ENCODE assay signal across 10 cellular contexts in the genomic region with DNA sequence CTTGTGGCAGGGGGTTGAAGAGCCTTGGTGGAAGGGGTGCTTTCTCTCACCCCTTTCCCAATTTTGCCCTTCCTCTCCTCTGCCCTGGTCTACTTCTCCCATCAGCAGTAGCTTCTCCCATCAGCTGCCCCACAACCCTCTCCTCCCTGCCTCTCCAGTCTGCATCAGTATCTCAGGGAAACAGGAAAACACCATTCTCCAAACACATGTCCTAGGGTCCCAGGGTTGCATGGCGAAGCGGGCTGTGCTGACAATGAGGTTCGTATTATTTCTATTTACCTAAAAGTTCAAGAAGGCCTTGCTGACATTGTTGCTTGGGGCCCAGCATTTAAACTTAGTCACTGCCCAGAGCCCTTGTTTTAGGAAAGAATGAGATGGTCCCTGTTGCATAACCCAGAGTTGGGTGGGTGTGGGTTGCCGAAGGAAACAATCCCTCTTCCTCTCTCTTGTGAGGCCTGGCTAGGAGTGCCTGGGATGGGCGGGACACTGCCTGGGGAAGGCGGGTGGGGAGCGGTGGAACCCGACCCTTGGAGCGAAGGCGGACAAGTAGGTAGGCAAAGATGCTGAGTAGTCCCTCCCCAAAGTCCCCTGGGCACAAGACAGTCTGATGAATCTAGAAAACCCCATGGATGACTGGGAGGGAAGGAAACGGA. TPM values are rescaled to one million over a fixed set of nuclear protein-coding genes. Genes with fewer than 3 reads are reported as not detected.
DNase-seq lines count a peak whose midpoint lies in the region; ATAC-seq and TF ChIP-seq lines count a peak whose summit lies in the region.
"Had no signal": no experiment of that assay in that cellular context is flagged by ENCODE, and none has a peak within 500 bp of the region (broad histone marks: within the 10 kb centered on the region; RNA-seq: fewer than 3 reads in every experiment).

No MANE protein-coding gene starts in this region.

- TF ChIP-seq POLR2A in uterus (IDR thresholded peaks at IDR 0.05) = peak in 1 of 2 donors; percentile 36

- H3K27me3 ChIP-seq in colonic mucosa (no peaks in the 10 kb centered on the region), uterus (no peaks in the 10 kb centered on the region)

- H3K4me3 Mint-ChIP-seq in activated naive CD8-positive, alpha-beta T cell = peak overlapping the region; percentile 35
- no peak overlapping the region for H3K4me3 Mint-ChIP-seq in activated naive CD8-positive, alpha-beta T cell treated with anti-CD3 and anti-CD28 coated beads for 36 hours
- peak overlapping the region; percentile 19 for H3K4me3 Mint-ChIP-seq in memory B cell

- peak overlapping the region; percentile 69 for H3K27ac ChIP-seq in colonic mucosa
- H3K27ac ChIP-seq in uterus = peak overlapping the region; percentile 94 to 95

- H3K4me1 Mint-ChIP-seq in activated naive CD8-positive, alpha-beta T cell (ENCODE audit: low read depth) = peaks cover 29% of the 10 kb centered on the region
- peaks cover 31% of the 10 kb centered on the region for H3K4me1 Mint-ChIP-seq in activated naive CD8-positive, alpha-beta T cell treated with anti-CD3 and anti-CD28 coated beads for 36 hours
- peaks cover 23% of the 10 kb centered on the region for H3K4me1 Mint-ChIP-seq in memory B cell

- no peak for DNase-seq in activated naive CD8-positive, alpha-beta T cell treated with anti-CD3 and anti-CD28 coated beads for 36 hours
- peak; percentile 62 for DNase-seq in colonic mucosa
- no peak for DNase-seq in memory B cell (ENCODE audit: low spot score in 2 of 2)
- peak; percentile 86 to 87 for DNase-seq in uterus
- no peak for DNase-seq in pons (ENCODE audit: low spot score)
- DNase-seq: activated CD4-positive, CD25-positive, alpha-beta regulatory T cell; GF-D8 had no signal

- H3K9me3 ChIP-seq in colonic mucosa (no peaks in the 10 kb centered on the region), uterus (no peaks in the 10 kb centered on the region)

- H3K36me3 Mint-ChIP-seq in activated naive CD8-positive, alpha-beta T cell = no peaks in the 10 kb centered on the region
- no peaks in the 10 kb centered on the region for H3K36me3 Mint-ChIP-seq in activated naive CD8-positive, alpha-beta T cell treated with anti-CD3 and anti-CD28 coated beads for 36 hours
- H3K36me3 Mint-ChIP-seq in memory B cell = no peaks in the 10 kb centered on the region

- H3K4me3 ChIP-seq in colonic mucosa (no peak overlapping the region), uterus (peak overlapping the region; percentile 60 to 80)

- H3K4me1 ChIP-seq in colonic mucosa (peaks cover 12% of the 10 kb centered on the region), uterus (peaks cover 0 to 11% of the 10 kb centered on the region in 2 donors)

- H3K27me3 Mint-ChIP-seq in activated naive CD8-positive, alpha-beta T cell = no peaks in the 10 kb centered on the region
- peaks cover 5% of the 10 kb centered on the region for H3K27me3 Mint-ChIP-seq in activated naive CD8-positive, alpha-beta T cell treated with anti-CD3 and anti-CD28 coated beads for 36 hours
- peaks cover 9% of the 10 kb centered on the region for H3K27me3 Mint-ChIP-seq in memory B cell

- H3K9me3 Mint-ChIP-seq in activated naive CD8-positive, alpha-beta T cell (ENCODE audit: low read depth) = no peaks in the 10 kb centered on the region
- no peaks in the 10 kb centered on the region for H3K9me3 Mint-ChIP-seq in activated naive CD8-positive, alpha-beta T cell treated with anti-CD3 and anti-CD28 coated beads for 36 hours
- H3K9me3 Mint-ChIP-seq in memory B cell = no peaks in the 10 kb centered on the region

- peak overlapping the region in 1 of 2 donors; percentile 46 for H3K9ac ChIP-seq in colonic mucosa (ENCODE audit: low read depth in 2 of 2, low read length in 2 of 2)

- H3K36me3 ChIP-seq in colonic mucosa = no peaks in the 10 kb centered on the region
- no peaks in the 10 kb centered on the region for H3K36me3 ChIP-seq in uterus

- intact Hi-C loops in colonic mucosa (cut with DNase I) (no loop called here), uterus (cut with DNase I; ENCODE audit: low total_unique reads) (no loop called here)

- no peak overlapping the region for H3K27ac Mint-ChIP-seq in activated naive CD8-positive, alpha-beta T cell
- no peak overlapping the region for H3K27ac Mint-ChIP-seq in activated naive CD8-positive, alpha-beta T cell treated with anti-CD3 and anti-CD28 coated beads for 36 hours
- no peak overlapping the region for H3K27ac Mint-ChIP-seq in memory B cell

- no peak for TF ChIP-seq CTCF in colonic mucosa (IDR thresholded peaks at IDR 0.05)
- TF ChIP-seq CTCF in uterus (IDR thresholded peaks at IDR 0.05) = no peak

- ATAC-seq in memory B cell (ENCODE audit: low read depth) = no peak
- ATAC-seq in GM21723 (IDR thresholded peaks at IDR 0.05; ENCODE audit: unreplicated experiment) = no peak
- no peak for ATAC-seq in HG03457 (IDR thresholded peaks at IDR 0.05; ENCODE audit: unreplicated experiment)

RNA-seq across cellular contexts. Expression of gene IGFBP6, which starts 1.3 kb away (rescaled TPM):
- total RNA-seq in activated naive CD8-positive, alpha-beta T cell treated with anti-CD3 and anti-CD28 coated beads for 36 hours = 1 to 10 TPM; 1.9 to 2.2 TPM
- total RNA-seq in colonic mucosa (10 to 100 TPM in 1 of 2 donors, 1 to 10 TPM in 1; 7.2 to 14.6 TPM), uterus (100 to 1,000 TPM in 3 of 4 donors, 10 to 100 TPM in 1; 48.7 to 762 (median 252) TPM)

RNA-seq across cellular contexts. Expression of gene SOAT2, which starts 7.1 kb away (rescaled TPM):
- total RNA-seq in activated naive CD8-positive, alpha-beta T cell treated with anti-CD3 and anti-CD28 coated beads for 36 hours = 1 to 10 TPM; 3.1 to 3.8 TPM
- total RNA-seq in colonic mucosa (under 1 TPM in 1 of 2 donors, not detected in 1; 0.12 TPM), uterus (under 1 TPM in 1 of 4 donors, not detected in 3; 0.82 TPM)

RNA-seq across cellular contexts. Expression of gene SPRYD3, which starts 17.0 kb away (rescaled TPM):
- total RNA-seq in activated naive CD8-positive, alpha-beta T cell treated with anti-CD3 and anti-CD28 coated beads for 36 hours = 10 to 100 TPM; 23.5 to 25.7 TPM
- 10 to 100 TPM; 32.5 to 35.0 TPM for total RNA-seq in colonic mucosa
- total RNA-seq in uterus = 10 to 100 TPM; 15.9 to 75.5 (median 28.9) TPM

RNA-seq across cellular contexts. Expression of gene TNS2, which starts 46.4 kb away (rescaled TPM):
- total RNA-seq in activated naive CD8-positive, alpha-beta T cell treated with anti-CD3 and anti-CD28 coated beads for 36 hours = 1 to 10 TPM; 1.5 to 2.6 TPM
- 10 to 100 TPM; 26.0 to 27.1 TPM for total RNA-seq in colonic mucosa
- total RNA-seq in uterus = 100 to 1,000 TPM in 2 of 4 donors, 10 to 100 TPM in 2; 64.0 to 394 (median 112) TPM

Comparison
In these comparisons a context has a peak if more than half of its experiments do, and no peak if none do; other contexts are left out.
1. DNase-seq: peak in colonic mucosa (single experiment) and uterus (2 of 2); none in activated naive CD8-positive, alpha-beta T cell treated with anti-CD3 and anti-CD28 coated beads for 36 hours (single experiment), memory B cell (0 of 2) and pons (single experiment).